ENCODE assay signal across 10 cellular contexts in the genomic region with DNA sequence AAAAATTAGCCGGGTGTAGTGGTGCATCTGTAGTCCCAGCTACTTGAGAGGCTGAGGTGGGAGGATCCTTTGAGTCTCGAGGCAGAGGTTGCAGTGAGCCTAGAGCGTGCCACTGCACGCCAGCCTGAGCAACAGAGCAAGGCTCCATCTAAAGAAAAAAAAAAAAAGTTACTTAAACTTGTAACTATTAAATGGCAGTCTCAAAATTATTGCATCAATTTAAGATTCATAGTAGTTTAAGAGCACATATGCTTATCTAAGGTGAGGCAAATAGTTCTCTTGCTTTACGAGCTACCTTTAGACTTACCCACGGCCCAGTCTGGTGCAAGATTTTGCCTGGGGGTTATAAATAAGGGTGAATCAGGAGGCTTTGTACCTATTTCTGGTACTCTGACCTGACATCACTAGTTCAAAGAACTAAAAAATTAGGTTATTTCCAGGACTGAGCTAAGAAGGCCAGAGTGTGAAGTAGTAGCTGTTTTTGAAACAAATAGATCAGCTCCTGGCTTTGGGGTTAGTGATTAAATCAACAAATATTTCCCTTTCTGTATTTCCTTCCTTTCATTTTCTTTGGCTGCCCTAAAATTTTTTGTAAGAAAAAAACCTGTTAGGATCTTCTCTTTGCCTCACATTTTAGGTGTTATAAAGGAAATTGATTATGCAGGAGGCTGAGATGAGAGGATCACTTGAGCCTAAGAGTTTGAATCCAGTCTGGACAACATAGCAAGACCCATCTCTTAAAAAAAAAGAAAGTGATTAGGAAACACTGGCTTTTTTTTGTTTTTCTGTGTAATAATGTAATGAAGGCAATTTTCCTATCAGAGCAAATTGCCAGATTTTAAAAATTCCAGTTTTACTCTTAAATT. TPM values are rescaled to one million over a fixed set of nuclear protein-coding genes. Genes with fewer than 3 reads are reported as not detected.
A peak's percentile ranks its signal among the peaks of the same experiment; 100 is the strongest.
DNase-seq lines count a peak whose midpoint lies in the region; ATAC-seq and TF ChIP-seq lines count a peak whose summit lies in the region.
"Had no signal": no experiment of that assay in that cellular context is flagged by ENCODE, and none has a peak within 500 bp of the region (broad histone marks: within the 10 kb centered on the region; RNA-seq: fewer than 3 reads in every experiment).

No MANE protein-coding gene starts in this region.

- no peaks in the 10 kb centered on the region for H3K36me3 ChIP-seq in effector memory CD4-positive, alpha-beta T cell (ENCODE audit: control insufficient read depth, insufficient read depth, low read length)
- H3K36me3 ChIP-seq in body of pancreas (replicated peaks in 1 of 2; ENCODE audit: insufficient read depth in 1 of 2, low read depth in 2 of 2), result no peaks in the 10 kb centered on the region

- H3K27ac ChIP-seq in RWPE1 (peak overlapping the region; percentile 70), body of pancreas (peak overlapping the region in 1 of 4 donors; percentile 47)
- peak overlapping the region; percentile 65 for H3K27ac ChIP-seq in effector memory CD4-positive, alpha-beta T cell (ENCODE audit: insufficient read depth, low read length, poor library complexity, severe bottlenecking)

- peaks cover 19% of the 10 kb centered on the region for H3K4me1 ChIP-seq in effector memory CD4-positive, alpha-beta T cell (ENCODE audit: control insufficient read depth, insufficient read depth, low read length, poor library complexity, severe bottlenecking)
- peaks cover 29% of the 10 kb centered on the region for H3K4me1 ChIP-seq in body of pancreas

- H3K27me3 ChIP-seq in effector memory CD4-positive, alpha-beta T cell (replicated peaks; ENCODE audit: control insufficient read depth, insufficient read depth, low read length, poor library complexity, severe bottlenecking), result no peaks in the 10 kb centered on the region
- no peaks in the 10 kb centered on the region for H3K27me3 ChIP-seq in body of pancreas

- POLR2A ChIA-PET in RWPE1 (lab: Yijun Ruan, JAX; ENCODE audit: low non-redundant PET), result interaction anchor here (0.6 kb wide), 1 partner anchor 19 kb away, joined by 4 read pairs; no protein-coding TSS in a partner anchor

- no peak for ATAC-seq in activated CD8-positive, alpha-beta memory T cell treated with anti-CD3 and anti-CD28 coated beads, Interleukin-2, amount 10 ng/mL, durations not matched to agents 7 days and 5 days
- no peak for ATAC-seq in stimulated activated memory B cell treated with anti-CD40 and anti-IgM and Interleukin-4, amounts not matched to agents 10 μg/mL and 1 μg/mL and 100 μg/mL, for 72 hours
- ATAC-seq in GM21528 (IDR thresholded peaks at IDR 0.05; ENCODE audit: low FRiP score, unreplicated experiment), result no peak
- ATAC-seq in body of pancreas, result no peak

- peak; percentile 52 for DNase-seq in activated CD8-positive, alpha-beta memory T cell treated with anti-CD3 and anti-CD28 coated beads, Interleukin-2, amount 10 ng/mL, durations not matched to agents 7 days and 5 days
- DNase-seq in activated CD8-positive, alpha-beta memory T cell treated with anti-CD3 and anti-CD28 coated beads for 24 hours, result no peak
- DNase-seq in RWPE1 (ENCODE audit: low spot score) (peak; percentile 42), NOMO-1 treated with DMSO at 0.1 percent for 48 hours (lab: John Stamatoyannopoulos, UW; ENCODE audit: unreplicated experiment) (no peak), body of pancreas (no peak)
- peak; percentile 27 to 45 (median 34) for DNase-seq in effector memory CD4-positive, alpha-beta T cell
- DNase-seq: activated CD4-positive, alpha-beta T cell treated with anti-CD3 and anti-CD28 coated beads for 48 hours; NCI-H526 had no signal

- no peaks in the 10 kb centered on the region for H3K9me3 ChIP-seq in effector memory CD4-positive, alpha-beta T cell (ENCODE audit: control insufficient read depth, low read length)
- no peaks in the 10 kb centered on the region for H3K9me3 ChIP-seq in body of pancreas

- H3K27me3 Mint-ChIP-seq in activated CD8-positive, alpha-beta memory T cell treated with anti-CD3 and anti-CD28 coated beads, Interleukin-2, amount 10 ng/mL, durations not matched to agents 7 days and 5 days, result no peaks in the 10 kb centered on the region
- no peaks in the 10 kb centered on the region for H3K27me3 Mint-ChIP-seq in stimulated activated memory B cell treated with anti-CD40 and anti-IgM and Interleukin-4, amounts not matched to agents 10 μg/mL and 1 μg/mL and 100 μg/mL, for 72 hours

- peak overlapping the region; percentile 84 for H3K4me3 Mint-ChIP-seq in activated CD8-positive, alpha-beta memory T cell treated with anti-CD3 and anti-CD28 coated beads, Interleukin-2, amount 10 ng/mL, durations not matched to agents 7 days and 5 days
- peak overlapping the region; percentile 47 for H3K4me3 Mint-ChIP-seq in stimulated activated memory B cell treated with anti-CD40 and anti-IgM and Interleukin-4, amounts not matched to agents 10 μg/mL and 1 μg/mL and 100 μg/mL, for 72 hours

- TF ChIP-seq CTCF in RWPE1 (conservative IDR thresholded peaks at IDR 0.05; ENCODE audit: low read depth), result no peak
- TF ChIP-seq CTCF in body of pancreas (IDR thresholded peaks at IDR 0.05), result no peak

- CTCF ChIA-PET in activated CD8-positive, alpha-beta memory T cell treated with anti-CD3 and anti-CD28 coated beads, Interleukin-2, amount 10 ng/mL, durations not matched to agents 7 days and 5 days (lab: Charles Lee), result interaction anchor here (0.8 to 2.4 kb wide), 8 partner anchors 10 to 238 kb away, joined by 3 to 8 read pairs (median 4); partner anchors contain the start of genes LRR1 and RPS29
- CTCF ChIA-PET in RWPE1 (lab: Yijun Ruan, JAX), result interaction anchor here (0.6 to 0.7 kb wide), 3 partner anchors 158 to 1793 kb away, joined by 3 to 4 read pairs (median 3); no protein-coding TSS in a partner anchor

- peak overlapping the region; percentile 80 for H3K27ac Mint-ChIP-seq in activated CD8-positive, alpha-beta memory T cell treated with anti-CD3 and anti-CD28 coated beads, Interleukin-2, amount 10 ng/mL, durations not matched to agents 7 days and 5 days
- H3K27ac Mint-ChIP-seq in stimulated activated memory B cell treated with anti-CD40 and anti-IgM and Interleukin-4, amounts not matched to agents 10 μg/mL and 1 μg/mL and 100 μg/mL, for 72 hours, result peak overlapping the region; percentile 22

- peaks cover 52% of the 10 kb centered on the region for H3K36me3 Mint-ChIP-seq in activated CD8-positive, alpha-beta memory T cell treated with anti-CD3 and anti-CD28 coated beads, Interleukin-2, amount 10 ng/mL, durations not matched to agents 7 days and 5 days
- peaks cover 15% of the 10 kb centered on the region for H3K36me3 Mint-ChIP-seq in stimulated activated memory B cell treated with anti-CD40 and anti-IgM and Interleukin-4, amounts not matched to agents 10 μg/mL and 1 μg/mL and 100 μg/mL, for 72 hours

- WGBS in body of pancreas, 2 donors, result 30 to 40% methylated on average over 6 of the region's 6 CpGs

- peak overlapping the region; percentile 10 for H3K4me3 ChIP-seq in effector memory CD4-positive, alpha-beta T cell (ENCODE audit: insufficient read depth, low read depth, low read length, poor library complexity, severe bottlenecking)
- no peak overlapping the region for H3K4me3 ChIP-seq in body of pancreas

- TF ChIP-seq POLR2A in body of pancreas (IDR thresholded peaks at IDR 0.05), result no peak

- H3K9me3 Mint-ChIP-seq in activated CD8-positive, alpha-beta memory T cell treated with anti-CD3 and anti-CD28 coated beads, Interleukin-2, amount 10 ng/mL, durations not matched to agents 7 days and 5 days (ENCODE audit: low read depth), result no peaks in the 10 kb centered on the region
- no peaks in the 10 kb centered on the region for H3K9me3 Mint-ChIP-seq in stimulated activated memory B cell treated with anti-CD40 and anti-IgM and Interleukin-4, amounts not matched to agents 10 μg/mL and 1 μg/mL and 100 μg/mL, for 72 hours

- intact Hi-C loops in body of pancreas (cut with DNase I), result no loop called here

- peaks cover 42% of the 10 kb centered on the region for H3K4me1 Mint-ChIP-seq in activated CD8-positive, alpha-beta memory T cell treated with anti-CD3 and anti-CD28 coated beads, Interleukin-2, amount 10 ng/mL, durations not matched to agents 7 days and 5 days
- peaks cover 39% of the 10 kb centered on the region for H3K4me1 Mint-ChIP-seq in stimulated activated memory B cell treated with anti-CD40 and anti-IgM and Interleukin-4, amounts not matched to agents 10 μg/mL and 1 μg/mL and 100 μg/mL, for 72 hours

RNA-seq across cellular contexts. Expression of gene MGAT2, which starts 3.6 kb away (rescaled TPM):
- total RNA-seq in activated CD8-positive, alpha-beta memory T cell treated with anti-CD3 and anti-CD28 coated beads, Interleukin-2, amount 10 ng/mL, durations not matched to agents 7 days and 5 days, result 10 to 100 TPM; 68.4 to 75.9 TPM
- 10 to 100 TPM; 27.5 to 37.6 TPM for total RNA-seq in body of pancreas

RNA-seq across cellular contexts. Expression of gene RPL36AL, which starts 3.7 kb away (rescaled TPM):
- total RNA-seq in activated CD8-positive, alpha-beta memory T cell treated with anti-CD3 and anti-CD28 coated beads, Interleukin-2, amount 10 ng/mL, durations not matched to agents 7 days and 5 days, result 100 to 1,000 TPM; 245 to 248 TPM
- total RNA-seq in body of pancreas, result 100 to 1,000 TPM; 129 to 162 TPM

RNA-seq across cellular contexts. Expression of gene DNAAF2, which starts 10.9 kb away (rescaled TPM):
- 10 to 100 TPM in 1 of 2 experiments, 1 to 10 TPM in 1; 8.7 to 11.5 TPM for total RNA-seq in activated CD8-positive, alpha-beta memory T cell treated with anti-CD3 and anti-CD28 coated beads, Interleukin-2, amount 10 ng/mL, durations not matched to agents 7 days and 5 days
- total RNA-seq in body of pancreas, result 10 to 100 TPM; 14.8 to 18.5 TPM

RNA-seq across cellular contexts. Expression of gene LRR1, which starts 25.4 kb away (rescaled TPM):
- 10 to 100 TPM; 64.4 to 71.3 TPM for total RNA-seq in activated CD8-positive, alpha-beta memory T cell treated with anti-CD3 and anti-CD28 coated beads, Interleukin-2, amount 10 ng/mL, durations not matched to agents 7 days and 5 days
- total RNA-seq in body of pancreas, result 10 to 100 TPM in 1 of 2 donors, 1 to 10 TPM in 1; 9.6 to 27.0 TPM

RNA-seq across cellular contexts. Expression of gene RPS29, which starts 38.0 kb away (rescaled TPM):
- total RNA-seq in activated CD8-positive, alpha-beta memory T cell treated with anti-CD3 and anti-CD28 coated beads, Interleukin-2, amount 10 ng/mL, durations not matched to agents 7 days and 5 days, result 1,000 to 10,000 TPM; 1,378 to 1,419 TPM
- 1,000 to 10,000 TPM; 1,265 to 2,856 TPM for total RNA-seq in body of pancreas

Comparison
In these comparisons a context has a peak if more than half of its experiments do, and no peak if none do; other contexts are left out.
1. DNase-seq: peak in activated CD8-positive, alpha-beta memory T cell treated with anti-CD3 and anti-CD28 coated beads, Interleukin-2, amount 10 ng/mL, durations not matched to agents 7 days and 5 days (single experiment), RWPE1 (single experiment) and effector memory CD4-positive, alpha-beta T cell (3 of 3); none in activated CD8-positive, alpha-beta memory T cell treated with anti-CD3 and anti-CD28 coated beads for 24 hours (single experiment), NOMO-1 treated with DMSO at 0.1 percent for 48 hours (single experiment) and body of pancreas (0 of 4).